In genomic region chr20:63835031-63835858, GRCh38 we compare ENCODE assay signal across 1 cellular context.
TF ChIP-seq lines count a peak whose summit lies in the region.

No MANE protein-coding gene starts in this region.

TF ChIP-seq in HepG2, 621 proteins besides CTCF, POLR2A, EP300 and RAD21 (continued from another document and continues in another):
- TF ChIP-seq NR0B2 (CRISPR knock-in tag; IDR thresholded peaks at IDR 0.05) (no peak; the same call in 1 of the 2 replicates), ZNF710 (CRISPR knock-in tag; IDR thresholded peaks at IDR 0.05; ENCODE audit: borderline replicate concordance) (no peak), HNRNPL (IDR thresholded peaks at IDR 0.05; ENCODE audit: low read depth, low read length) (no peak), CCDC6 (CRISPR knock-in tag; IDR thresholded peaks at IDR 0.05) (no peak), ZNF841 (CRISPR knock-in tag; IDR thresholded peaks at IDR 0.05; ENCODE audit: borderline replicate concordance) (no peak), ZNF776 (CRISPR knock-in tag; IDR thresholded peaks at IDR 0.05) (no peak), NR2F2 (IDR thresholded peaks at IDR 0.05; ENCODE audit: borderline replicate concordance, low read depth) (no peak), EED (CRISPR knock-in tag; IDR thresholded peaks at IDR 0.05) (peak; percentile 71; the same call in 1 of the 2 replicates), RAD51 (IDR thresholded peaks at IDR 0.05; ENCODE audit: borderline replicate concordance) (no peak), ZBTB7B (CRISPR knock-in tag; IDR thresholded peaks at IDR 0.05) (0 out of 2 replicates have a peak, but pooled peaks have one; percentile 20), PATZ1 (CRISPR knock-in tag; IDR thresholded peaks at IDR 0.05) (peak; percentile 72; the same call in 1 of the 2 replicates), HES4 (CRISPR knock-in tag; IDR thresholded peaks at IDR 0.05; ENCODE audit: borderline replicate concordance) (no peak), PRDM4 (CRISPR knock-in tag; IDR thresholded peaks at IDR 0.05; ENCODE audit: borderline replicate concordance) (no peak), MYNN (CRISPR knock-in tag; IDR thresholded peaks at IDR 0.05; ENCODE audit: low read depth) (no peak), FOXJ3 (CRISPR knock-in tag; IDR thresholded peaks at IDR 0.05; ENCODE audit: borderline replicate concordance) (no peak), ZNF687 (CRISPR knock-in tag; IDR thresholded peaks at IDR 0.05) (peak; percentile 43), MEIS1 (CRISPR knock-in tag; IDR thresholded peaks at IDR 0.05; ENCODE audit: borderline replicate concordance) (no peak), ZNF546 (CRISPR knock-in tag; conservative IDR thresholded peaks at IDR 0.05) (no peak), KMT2B (CRISPR knock-in tag; IDR thresholded peaks at IDR 0.05) (no peak), AGO1 (IDR thresholded peaks at IDR 0.05; ENCODE audit: low read depth, low read length, poor library complexity, severe bottlenecking) (no peak), CERS6 (CRISPR knock-in tag; IDR thresholded peaks at IDR 0.05) (no peak), HDAC1 (CRISPR knock-in tag; IDR thresholded peaks at IDR 0.05) (no peak), MTA1 (CRISPR knock-in tag; IDR thresholded peaks at IDR 0.05; ENCODE audit: borderline replicate concordance) (no peak), THYN1 (CRISPR knock-in tag; IDR thresholded peaks at IDR 0.05; ENCODE audit: borderline replicate concordance, low read depth) (no peak), ATF2 (CRISPR knock-in tag; IDR thresholded peaks at IDR 0.05) (no peak), ATF3 (CRISPR knock-in tag; IDR thresholded peaks at IDR 0.05) (no peak), ZNF451 (CRISPR knock-in tag; IDR thresholded peaks at IDR 0.05) (no peak), GATA4 (IDR thresholded peaks at IDR 0.05; ENCODE audit: borderline replicate concordance, low read depth) (no peak), RFX5 (IDR thresholded peaks at IDR 0.05; ENCODE audit: low read depth, low read length) (no peak), YEATS4 (CRISPR knock-in tag; IDR thresholded peaks at IDR 0.05; ENCODE audit: borderline replicate concordance) (no peak), ZNF335 (CRISPR knock-in tag; IDR thresholded peaks at IDR 0.05) (no peak), MTERF4 (CRISPR knock-in tag; IDR thresholded peaks at IDR 0.05) (no peak), ZUFSP (CRISPR knock-in tag; IDR thresholded peaks at IDR 0.05; ENCODE audit: borderline replicate concordance) (no peak), ZNF672 (CRISPR knock-in tag; IDR thresholded peaks at IDR 0.05) (no peak), SRSF4 (IDR thresholded peaks at IDR 0.05; ENCODE audit: low read depth, low read length, poor library complexity, severe bottlenecking) (no peak), ZNF572 (CRISPR knock-in tag; IDR thresholded peaks at IDR 0.05) (no peak), TBL1XR1 (IDR thresholded peaks at IDR 0.05; ENCODE audit: borderline replicate concordance, low read length, partially characterized antibody) (no peak), SKI (IDR thresholded peaks at IDR 0.05; ENCODE audit: partially characterized antibody) (no peak), ZNF30 (CRISPR knock-in tag; IDR thresholded peaks at IDR 0.05) (no peak), HNRNPUL1 (IDR thresholded peaks at IDR 0.05; ENCODE audit: low read depth, low read length) (no peak)
